In the genomic region with DNA sequence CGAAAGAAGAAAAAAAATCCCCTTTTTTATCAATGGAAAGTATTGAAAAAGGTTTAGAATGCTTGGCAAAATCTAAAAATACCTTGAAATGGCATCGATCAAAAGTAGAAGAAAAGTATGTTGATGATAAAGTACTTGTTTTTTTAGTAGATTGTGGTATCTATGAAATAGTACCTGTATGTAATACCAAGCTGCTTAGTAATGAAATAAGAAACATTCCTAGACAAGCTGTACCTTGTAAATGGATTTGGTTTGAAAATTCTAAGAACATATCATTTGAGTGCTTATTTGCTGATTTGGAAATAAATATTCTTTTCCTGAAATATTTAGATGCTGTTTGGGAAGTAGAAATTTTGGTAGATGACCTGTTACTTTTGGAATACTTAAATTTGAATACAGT, we compare ENCODE assay signal across 9 cellular contexts. TPM values are rescaled to one million over a fixed set of nuclear protein-coding genes. Genes with fewer than 3 reads are reported as not detected.
"Had no signal": no experiment of that assay in that cellular context is flagged by ENCODE, and none has a peak within 500 bp of the region (broad histone marks: within the 10 kb centered on the region; RNA-seq: fewer than 3 reads in every experiment).

No MANE protein-coding gene starts in this region.

- ATAC-seq: GM23338, K562 had no signal

- H3K4me2 ChIP-seq: GM23338 had no signal

- FAIRE-seq: H1, H54, HTR-8/SVneo, K562 had no signal

- H2AFZ ChIP-seq: GM23338 had no signal

- H3K4me3 ChIP-seq: GM23338, K562 had no signal

- DNase-seq: H9, HCEC 1CT, IMR-90 had no signal

RNA-seq across cellular contexts. Expression of gene TDRD15, which starts 18.4 kb away (rescaled TPM):
- total RNA-seq: H1, H9, HT-29, IMR-90 had no signal
- polyA plus RNA-seq: GM23338, H1, IMR-90 had no signal
